ENCODE assay signal across 8 cellular contexts in genomic region chr7:138161600-138162081, GRCh38.
DNase-seq lines count a peak whose midpoint lies in the region; ATAC-seq lines count a peak whose summit lies in the region.

No MANE protein-coding gene starts in this region.

- no peak overlapping the region for H2AK5ac ChIP-seq in mesendoderm (ENCODE audit: low read length)

- ATAC-seq in GM21447 (IDR thresholded peaks at IDR 0.05; ENCODE audit: unreplicated experiment): peak; percentile 100

- H3K79me2 ChIP-seq in mesendoderm (ENCODE audit: control insufficient read depth, insufficient read depth, low read length): no peaks in the 10 kb centered on the region

- peak; percentile 83 for DNase-seq in DMS114 treated with DMSO at 0.1 percent for 48 hours (lab: John Stamatoyannopoulos, UW; ENCODE audit: unreplicated experiment)
- DNase-seq in HS-5 (ENCODE audit: low read depth): peak; percentile 60
- peak; percentile 99 for DNase-seq in NCI-H82 (lab: John Stamatoyannopoulos, UW)
- peak; percentile 54 to 69 for DNase-seq in activated CD4-positive, alpha-beta T cell treated with anti-CD3 and anti-CD28 coated beads, Interleukin-2, amount 50 U/mL, for 48 hours
- peak; percentile 62 for DNase-seq in effector CD4-positive, alpha-beta T cell
- DNase-seq in mesendoderm: peak; percentile 98
- peak; percentile 33 for DNase-seq in stimulated activated CD8-positive, alpha-beta memory T cell treated with anti-CD3 and anti-CD28 coated beads, Interleukin-4, amount 100 ng/mL, for 24 hours (ENCODE audit: low read depth)

- H3K27ac ChIP-seq in mesendoderm (ENCODE audit: low read depth, low read length): no peak overlapping the region

- no peaks in the 10 kb centered on the region for H3K4me1 ChIP-seq in mesendoderm (ENCODE audit: control insufficient read depth, low read depth, low read length)

- H3K9ac ChIP-seq in mesendoderm (ENCODE audit: low read length): no peak overlapping the region

- H3K18ac ChIP-seq in mesendoderm (ENCODE audit: low read length): no peak overlapping the region

- H2BK15ac ChIP-seq in mesendoderm (replicated peaks; ENCODE audit: low read depth): peak overlapping the region; percentile 8

- H2BK5ac ChIP-seq in mesendoderm (ENCODE audit: low read length): no peak overlapping the region

- H3K4ac ChIP-seq in mesendoderm (ENCODE audit: low read depth, low read length): no peak overlapping the region

- no peak overlapping the region for H4K8ac ChIP-seq in mesendoderm (ENCODE audit: low read depth, low read length)

- no peak overlapping the region for H4K5ac ChIP-seq in mesendoderm (ENCODE audit: low read length)

- H3K4me2 ChIP-seq in mesendoderm (ENCODE audit: low read length): no peak overlapping the region

- no CpG with 5 or more reads among the region's 4 CpGs for WGBS in mesendoderm (ENCODE audit: extremely low coverage, insufficient coverage, low lambda C conversion rate)

- H2BK120ac ChIP-seq in mesendoderm (ENCODE audit: low read depth, low read length): no peak overlapping the region

- H3K27me3 ChIP-seq in mesendoderm (ENCODE audit: insufficient read depth, low read length, poor library complexity): no peaks in the 10 kb centered on the region

- no peak overlapping the region for H3K4me3 ChIP-seq in mesendoderm (ENCODE audit: low read length)

- H3K79me1 ChIP-seq in mesendoderm (ENCODE audit: low read length): no peaks in the 10 kb centered on the region

- no peak overlapping the region for H3K23ac ChIP-seq in mesendoderm (ENCODE audit: low read length)

- H3K36me3 ChIP-seq in mesendoderm (ENCODE audit: control insufficient read depth, insufficient read depth, low read length): no peaks in the 10 kb centered on the region

- no peak overlapping the region for H3K56ac ChIP-seq in mesendoderm (ENCODE audit: low read length)

Comparison
In these comparisons a context has a peak if more than half of its experiments do, and no peak if none do; other contexts are left out.
1. DNase-seq: peak in every context shown above with its lines; median percentile 99 in NCI-H82; 98 in mesendoderm; 83 in DMS114 treated with DMSO at 0.1 percent for 48 hours; 62 in effector CD4-positive, alpha-beta T cell; 62 in activated CD4-positive, alpha-beta T cell treated with anti-CD3 and anti-CD28 coated beads, Interleukin-2, amount 50 U/mL, for 48 hours; 60 in HS-5; 33 in stimulated activated CD8-positive, alpha-beta memory T cell treated with anti-CD3 and anti-CD28 coated beads, Interleukin-4, amount 100 ng/mL, for 24 hours.